Comparison of ENCODE assay signal across 9 cellular contexts in genomic region chr2:212962691-212963090, GRCh38.
"Had no signal": no experiment of that assay in that cellular context is flagged by ENCODE, and none has a peak within 500 bp of the region (broad histone marks: within the 10 kb centered on the region; RNA-seq: fewer than 3 reads in every experiment).

No MANE protein-coding gene starts in this region.

- H3K9me3 Mint-ChIP-seq: HFFc6 had no signal

- DNase-seq: GM23248, GOT3, H7, HFFc6, IMR-90, KG1 had no signal

- ATAC-seq: HCT116, K562 had no signal

- H3K4me3 Mint-ChIP-seq: HFFc6 had no signal

- H3K27ac Mint-ChIP-seq: HFFc6 had no signal

- H3K4me3 ChIP-seq: GM23248, HAP-1, K562 had no signal
